1 cellular context compared by ENCODE assay signal in the genomic region with DNA sequence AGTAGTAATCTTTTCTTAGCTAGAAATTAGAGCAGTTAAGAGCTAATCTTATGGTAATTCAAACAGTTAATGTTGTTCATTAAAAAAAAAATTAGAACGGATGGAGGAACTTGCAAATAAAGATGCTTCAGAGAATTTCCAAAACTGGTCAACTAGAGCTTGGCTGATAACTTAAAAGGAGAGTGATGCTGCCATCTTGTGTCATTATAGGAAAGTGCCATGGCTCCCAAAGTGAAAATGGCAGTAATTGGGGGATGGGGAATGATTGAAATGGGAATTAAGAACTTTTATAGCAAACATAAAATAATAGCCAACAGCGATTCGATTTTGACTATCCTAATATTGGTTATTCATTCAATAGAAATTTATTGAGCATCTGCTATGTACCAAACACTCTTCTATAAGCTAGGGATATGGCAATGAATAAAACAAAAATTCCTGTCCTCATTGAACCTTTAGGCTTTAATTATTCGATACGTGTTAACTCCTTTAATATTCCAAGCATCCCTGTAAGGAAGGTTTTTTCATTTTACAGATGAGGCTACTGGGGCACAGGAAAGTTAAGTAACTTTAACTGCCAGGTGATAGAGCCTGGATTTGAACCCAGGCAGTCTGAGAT.
TF ChIP-seq lines count a peak whose summit lies in the region.

No MANE protein-coding gene starts in this region.

TF ChIP-seq in HepG2, 621 proteins besides CTCF, POLR2A, EP300 and RAD21 (continued from another document):
- TF ChIP-seq ZNF546 (CRISPR knock-in tag; conservative IDR thresholded peaks at IDR 0.05) (no peak), ZSCAN25 (CRISPR knock-in tag; IDR thresholded peaks at IDR 0.05) (no peak), ZC3H4 (CRISPR knock-in tag; IDR thresholded peaks at IDR 0.05; ENCODE audit: borderline replicate concordance) (no peak), PHB2 (IDR thresholded peaks at IDR 0.05; ENCODE audit: partially characterized antibody) (no peak), STAG1 (CRISPR knock-in tag; IDR thresholded peaks at IDR 0.05) (peak; percentile 98), NR2F1 (CRISPR knock-in tag; IDR thresholded peaks at IDR 0.05) (0 out of 4 replicates have a peak, but pooled peaks of 1 of the 2 experiments have one; percentile 7)
- TF ChIP-seq, protein P1, sequence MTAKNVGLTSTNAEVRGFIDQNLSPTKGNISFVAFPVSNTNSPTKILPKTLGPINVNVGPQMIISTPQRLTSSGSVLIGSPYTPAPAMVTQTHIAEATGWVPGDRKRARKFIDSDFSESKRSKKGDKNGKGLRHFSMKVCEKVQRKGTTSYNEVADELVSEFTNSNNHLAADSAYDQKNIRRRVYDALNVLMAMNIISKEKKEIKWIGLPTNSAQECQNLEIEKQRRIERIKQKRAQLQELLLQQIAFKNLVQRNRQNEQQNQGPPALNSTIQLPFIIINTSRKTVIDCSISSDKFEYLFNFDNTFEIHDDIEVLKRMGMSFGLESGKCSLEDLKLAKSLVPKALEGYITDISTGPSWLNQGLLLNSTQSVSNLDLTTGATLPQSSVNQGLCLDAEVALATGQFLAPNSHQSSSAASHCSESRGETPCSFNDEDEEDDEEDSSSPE (CRISPR knock-in tag; IDR thresholded peaks at IDR 0.05), result no peak
- TF ChIP-seq, protein P2, sequence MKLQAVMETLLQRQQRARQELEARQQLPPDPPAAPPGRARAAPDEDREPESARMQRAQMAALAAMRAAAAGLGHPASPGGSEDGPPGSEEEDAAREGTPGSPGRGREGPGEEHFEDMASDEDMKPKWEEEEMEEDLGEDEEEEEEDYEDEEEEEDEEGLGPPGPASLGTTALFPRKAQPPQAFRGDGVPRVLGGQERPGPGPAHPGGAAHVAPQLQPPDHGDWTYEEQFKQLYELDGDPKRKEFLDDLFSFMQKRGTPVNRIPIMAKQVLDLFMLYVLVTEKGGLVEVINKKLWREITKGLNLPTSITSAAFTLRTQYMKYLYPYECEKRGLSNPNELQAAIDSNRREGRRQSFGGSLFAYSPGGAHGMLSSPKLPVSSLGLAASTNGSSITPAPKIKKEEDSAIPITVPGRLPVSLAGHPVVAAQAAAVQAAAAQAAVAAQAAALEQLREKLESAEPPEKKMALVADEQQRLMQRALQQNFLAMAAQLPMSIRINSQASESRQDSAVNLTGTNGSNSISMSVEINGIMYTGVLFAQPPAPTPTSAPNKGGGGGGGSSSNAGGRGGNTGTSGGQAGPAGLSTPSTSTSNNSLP (IDR thresholded peaks at IDR 0.05; ENCODE audit: low read depth, low read length), result peak; percentile 62
- TF ChIP-seq, protein P3, sequence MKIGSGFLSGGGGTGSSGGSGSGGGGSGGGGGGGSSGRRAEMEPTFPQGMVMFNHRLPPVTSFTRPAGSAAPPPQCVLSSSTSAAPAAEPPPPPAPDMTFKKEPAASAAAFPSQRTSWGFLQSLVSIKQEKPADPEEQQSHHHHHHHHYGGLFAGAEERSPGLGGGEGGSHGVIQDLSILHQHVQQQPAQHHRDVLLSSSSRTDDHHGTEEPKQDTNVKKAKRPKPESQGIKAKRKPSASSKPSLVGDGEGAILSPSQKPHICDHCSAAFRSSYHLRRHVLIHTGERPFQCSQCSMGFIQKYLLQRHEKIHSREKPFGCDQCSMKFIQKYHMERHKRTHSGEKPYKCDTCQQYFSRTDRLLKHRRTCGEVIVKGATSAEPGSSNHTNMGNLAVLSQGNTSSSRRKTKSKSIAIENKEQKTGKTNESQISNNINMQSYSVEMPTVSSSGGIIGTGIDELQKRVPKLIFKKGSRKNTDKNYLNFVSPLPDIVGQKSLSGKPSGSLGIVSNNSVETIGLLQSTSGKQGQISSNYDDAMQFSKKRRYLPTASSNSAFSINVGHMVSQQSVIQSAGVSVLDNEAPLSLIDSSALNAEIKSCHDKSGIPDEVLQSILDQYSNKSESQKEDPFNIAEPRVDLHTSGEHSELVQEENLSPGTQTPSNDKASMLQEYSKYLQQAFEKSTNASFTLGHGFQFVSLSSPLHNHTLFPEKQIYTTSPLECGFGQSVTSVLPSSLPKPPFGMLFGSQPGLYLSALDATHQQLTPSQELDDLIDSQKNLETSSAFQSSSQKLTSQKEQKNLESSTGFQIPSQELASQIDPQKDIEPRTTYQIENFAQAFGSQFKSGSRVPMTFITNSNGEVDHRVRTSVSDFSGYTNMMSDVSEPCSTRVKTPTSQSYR (CRISPR knock-in tag; IDR thresholded peaks at IDR 0.05; ENCODE audit: borderline replicate concordance), result peak; percentile 78; the same call in 1 of the 2 replicates
